In genomic region chr12:123990512-123990911, GRCh38 we compare ENCODE assay signal across 11 cellular contexts. TPM values are rescaled to one million over a fixed set of nuclear protein-coding genes. Genes with fewer than 3 reads are reported as not detected.
A peak's percentile ranks its signal among the peaks of the same experiment; 100 is the strongest.
DNase-seq lines count a peak whose midpoint lies in the region; ATAC-seq and TF ChIP-seq lines count a peak whose summit lies in the region.
"Had no signal": no experiment of that assay in that cellular context is flagged by ENCODE, and none has a peak within 500 bp of the region (broad histone marks: within the 10 kb centered on the region; RNA-seq: fewer than 3 reads in every experiment).

No MANE protein-coding gene starts in this region.

- H3K36me3 Mint-ChIP-seq in MCF 10A (ENCODE audit: insufficient read depth, unreplicated experiment), result peaks cover 63% of the 10 kb centered on the region

- H3K9me3 ChIP-seq in hepatocyte (ENCODE audit: low read depth), result no peaks in the 10 kb centered on the region
- no peaks in the 10 kb centered on the region for H3K9me3 ChIP-seq in subcutaneous abdominal adipose tissue (ENCODE audit: control insufficient read depth in 5 of 5, low read length in 5 of 5)
- no peaks in the 10 kb centered on the region for H3K9me3 ChIP-seq in A673 (ENCODE audit: low read depth, low read length, poor library complexity, severe bottlenecking)
- H3K9me3 ChIP-seq: gastrocnemius medialis had no signal

- H3K4me3 Mint-ChIP-seq in MCF 10A (ENCODE audit: unreplicated experiment), result no peak overlapping the region
- H3K4me3 Mint-ChIP-seq: memory B cell had no signal

- no peak overlapping the region for H2AFZ ChIP-seq in hepatocyte

- H3K27me3 Mint-ChIP-seq in MCF 10A (ENCODE audit: insufficient read depth, unreplicated experiment), result no peaks in the 10 kb centered on the region
- H3K27me3 Mint-ChIP-seq: memory B cell had no signal

- H3K27ac Mint-ChIP-seq in MCF 10A (ENCODE audit: low read depth, unreplicated experiment), result peak overlapping the region; percentile 24
- H3K27ac Mint-ChIP-seq: memory B cell had no signal

- peak; percentile 10 to 14 for DNase-seq in Kasumi-1 (lab: John Stamatoyannopoulos, UW)
- no peak for DNase-seq in MCF 10A (ENCODE audit: unreplicated experiment)
- peak; percentile 41 for DNase-seq in hepatocyte (ENCODE audit: low spot score)
- no peak for DNase-seq in dedifferentiated amniotic fluid mesenchymal stem cell (ENCODE audit: extremely low spot score)
- no peak for DNase-seq in A673 (ENCODE audit: low spot score)
- DNase-seq: gastrocnemius medialis, NCI-H1105 treated with DMSO at 0.1 percent for 48 hours, NCI-H82 had no signal

- H3K4me3 ChIP-seq in hepatocyte (no peak overlapping the region), subcutaneous abdominal adipose tissue (ENCODE audit: low read depth in 1 of 5, low read length in 5 of 5) (peak overlapping the region in 2 of 5 donors; percentile 20 to 26), A673 (ENCODE audit: low read depth, low read length, poor library complexity, severe bottlenecking) (no peak overlapping the region)
- H3K4me3 ChIP-seq: gastrocnemius medialis had no signal

- no peaks in the 10 kb centered on the region for H3K9me2 ChIP-seq in hepatocyte (replicated peaks; ENCODE audit: insufficient read depth)

- no peak for ATAC-seq in GM18502 (IDR thresholded peaks at IDR 0.05; ENCODE audit: poor library complexity, unreplicated experiment)
- ATAC-seq: gastrocnemius medialis had no signal

- no peak for TF ChIP-seq CTCF in MCF 10A (IDR thresholded peaks at IDR 0.05; ENCODE audit: unreplicated experiment)
- TF ChIP-seq CTCF in hepatocyte (IDR thresholded peaks at IDR 0.05; ENCODE audit: poor library complexity), result no peak
- TF ChIP-seq CTCF in A673 (conservative IDR thresholded peaks at IDR 0.05; ENCODE audit: low read depth, low read length), result no peak

- H3K27me3 ChIP-seq in hepatocyte (no peaks in the 10 kb centered on the region), subcutaneous abdominal adipose tissue (ENCODE audit: control insufficient read depth in 5 of 5, insufficient read depth in 4 of 5, low read length in 5 of 5) (no peaks in the 10 kb centered on the region), A673 (replicated peaks; ENCODE audit: insufficient read depth, low read depth, low read length, poor library complexity) (no peaks in the 10 kb centered on the region)
- H3K27me3 ChIP-seq: gastrocnemius medialis had no signal

- CTCF ChIA-PET in MCF 10A (lab: Yijun Ruan, JAX) (interaction anchor here (0.5 to 1.8 kb wide), 5 partner anchors 13 to 465 kb away, joined by 3 to 6 read pairs (median 3); no protein-coding TSS in a partner anchor), A673 (lab: Charles Lee) (no interaction called here)

- peak overlapping the region in 2 of 5 donors; percentile 1 to 45 for H3K9ac ChIP-seq in subcutaneous abdominal adipose tissue (ENCODE audit: low read length in 5 of 5)

- intact Hi-C loops in MCF 10A (cut with micrococcal nuclease) (no loop called here), A673 (cut with micrococcal nuclease; ENCODE audit: unreplicated experiment) (no loop called here)

- H4K20me1 ChIP-seq in hepatocyte (ENCODE audit: insufficient read depth, poor library complexity, severe bottlenecking), result peaks cover 13% of the 10 kb centered on the region

- no peaks in the 10 kb centered on the region for H3K9me3 Mint-ChIP-seq in MCF 10A (ENCODE audit: unreplicated experiment)
- H3K9me3 Mint-ChIP-seq: memory B cell had no signal

- peaks cover 84% of the 10 kb centered on the region for H3K79me2 ChIP-seq in hepatocyte

- peaks cover 48% of the 10 kb centered on the region for H3K4me1 Mint-ChIP-seq in MCF 10A (ENCODE audit: insufficient read depth, unreplicated experiment)

- H3K27ac ChIP-seq in hepatocyte (peak overlapping the region; percentile 87), subcutaneous abdominal adipose tissue (ENCODE audit: low read depth, low read length) (peak overlapping the region; percentile 66), A673 (ENCODE audit: low read depth, low read length, poor library complexity, severe bottlenecking) (no peak overlapping the region)
- H3K27ac ChIP-seq: gastrocnemius medialis had no signal

- H3K36me3 ChIP-seq in hepatocyte (replicated peaks; ENCODE audit: insufficient read depth, low read depth), result no peaks in the 10 kb centered on the region
- H3K36me3 ChIP-seq in subcutaneous abdominal adipose tissue (ENCODE audit: control insufficient read depth in 5 of 5, insufficient read depth in 5 of 5, low read length in 5 of 5), result peaks cover 10 to 19% (median 15%) of the 10 kb centered on the region in 5 donors
- H3K36me3 ChIP-seq in A673 (ENCODE audit: insufficient read depth, low read length, poor library complexity, severe bottlenecking), result peaks cover 34% of the 10 kb centered on the region
- H3K36me3 ChIP-seq: gastrocnemius medialis had no signal

- POLR2A ChIA-PET in MCF 10A (lab: Yijun Ruan, JAX) (interaction anchor here (0.6 to 1.7 kb wide), 3 partner anchors 10 to 293 kb away, joined by 3 to 7 read pairs (median 5); no protein-coding TSS in a partner anchor), A673 (lab: Charles Lee; ENCODE audit: low non-redundant PET) (no interaction called here)

- H3K4me1 ChIP-seq in hepatocyte (ENCODE audit: insufficient read depth) (peaks cover 61% of the 10 kb centered on the region), subcutaneous abdominal adipose tissue (ENCODE audit: control insufficient read depth in 5 of 5, insufficient read depth in 5 of 5, low read length in 5 of 5) (peaks cover 5 to 66% (median 47%) of the 10 kb centered on the region in 5 donors), A673 (ENCODE audit: insufficient read depth, low read length, poor library complexity, severe bottlenecking) (peaks cover 22% of the 10 kb centered on the region)

- peak overlapping the region; percentile 47 for H3K4me2 ChIP-seq in hepatocyte

- BruUV-seq in MCF 10A (replicated peaks; lab: Mats Ljungman, UMichigan) (no TSS peak), A673 (replicated peaks; lab: Mats Ljungman, UMichigan) (no TSS peak)

- 73% methylated on average over 4 of the region's 4 CpGs for WGBS in hepatocyte (ENCODE audit: low lambda C conversion rate, missing lambda C conversion rate)

RNA-seq across cellular contexts. Expression of gene ZNF664, which starts 17.5 kb away (rescaled TPM):
- total RNA-seq in MCF 10A (2022) (123 and 141 TPM in 2 replicates), hepatocyte (63.9 and 80.4 TPM in 2 replicates), A673 (2021) (135 and 144 TPM in 2 replicates)
- polyA plus RNA-seq in hepatocyte, result 13.5 and 17.6 TPM in 2 replicates

RNA-seq across cellular contexts. Expression of gene CCDC92, which starts 17.9 kb away (rescaled TPM):
- total RNA-seq in MCF 10A (2022) (30.9 and 32.3 TPM in 2 replicates), hepatocyte (12.8 and 16.9 TPM in 2 replicates), A673 (2021) (28.7 and 37.5 TPM in 2 replicates)
- 58.8 and 60.2 TPM in 2 replicates for polyA plus RNA-seq in hepatocyte

Comparison
In these comparisons a context has a peak if more than half of its experiments do, and no peak if none do; other contexts are left out.
1. DNase-seq: peak in Kasumi-1 (2 of 2) and hepatocyte (single experiment); none in MCF 10A (single experiment), dedifferentiated amniotic fluid mesenchymal stem cell (single experiment) and A673 (single experiment).